ENCODE assay signal across 1 cellular context in the genomic region with DNA sequence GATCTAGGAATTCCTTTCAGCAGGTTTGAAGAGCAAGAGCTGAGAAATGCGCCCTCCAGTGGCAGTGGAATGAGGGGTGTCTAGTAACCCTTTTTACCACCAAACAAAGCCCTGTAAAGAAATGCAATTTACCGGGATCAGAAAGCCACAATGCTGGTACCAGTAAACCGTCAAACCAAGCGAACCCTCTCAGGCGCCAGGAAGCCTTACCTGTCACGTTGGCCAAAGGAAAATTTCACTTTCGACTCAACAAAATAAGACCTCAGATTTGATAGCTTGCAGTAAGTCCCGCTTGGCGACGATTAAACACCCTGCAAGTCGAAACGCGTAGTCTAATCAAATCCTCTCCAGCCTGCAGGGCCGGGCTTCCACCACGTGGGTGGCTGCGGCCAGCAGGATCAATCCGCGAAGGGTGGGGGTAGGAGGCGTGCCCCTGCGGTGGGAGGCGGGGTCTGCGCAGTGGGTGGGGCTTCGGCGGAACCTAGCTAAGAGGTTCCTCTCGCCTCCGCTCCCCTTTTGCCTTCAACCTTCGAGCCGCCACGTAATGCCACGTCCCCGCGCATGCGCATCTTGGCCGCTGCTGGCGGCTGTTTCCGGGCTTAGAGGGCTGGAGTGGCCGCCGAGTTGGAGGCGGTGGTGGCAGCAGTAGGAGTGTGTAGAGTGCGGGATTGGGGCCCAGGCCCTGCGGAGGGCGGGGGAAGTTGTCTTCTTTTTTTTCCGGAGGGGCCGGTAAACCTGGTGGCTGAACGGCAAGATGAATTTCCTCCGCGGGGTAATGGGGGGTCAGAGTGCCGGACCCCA.
A peak's percentile ranks its signal among the peaks of the same experiment; 100 is the strongest.
TF ChIP-seq lines count a peak whose summit lies in the region.

A gene with protein sequence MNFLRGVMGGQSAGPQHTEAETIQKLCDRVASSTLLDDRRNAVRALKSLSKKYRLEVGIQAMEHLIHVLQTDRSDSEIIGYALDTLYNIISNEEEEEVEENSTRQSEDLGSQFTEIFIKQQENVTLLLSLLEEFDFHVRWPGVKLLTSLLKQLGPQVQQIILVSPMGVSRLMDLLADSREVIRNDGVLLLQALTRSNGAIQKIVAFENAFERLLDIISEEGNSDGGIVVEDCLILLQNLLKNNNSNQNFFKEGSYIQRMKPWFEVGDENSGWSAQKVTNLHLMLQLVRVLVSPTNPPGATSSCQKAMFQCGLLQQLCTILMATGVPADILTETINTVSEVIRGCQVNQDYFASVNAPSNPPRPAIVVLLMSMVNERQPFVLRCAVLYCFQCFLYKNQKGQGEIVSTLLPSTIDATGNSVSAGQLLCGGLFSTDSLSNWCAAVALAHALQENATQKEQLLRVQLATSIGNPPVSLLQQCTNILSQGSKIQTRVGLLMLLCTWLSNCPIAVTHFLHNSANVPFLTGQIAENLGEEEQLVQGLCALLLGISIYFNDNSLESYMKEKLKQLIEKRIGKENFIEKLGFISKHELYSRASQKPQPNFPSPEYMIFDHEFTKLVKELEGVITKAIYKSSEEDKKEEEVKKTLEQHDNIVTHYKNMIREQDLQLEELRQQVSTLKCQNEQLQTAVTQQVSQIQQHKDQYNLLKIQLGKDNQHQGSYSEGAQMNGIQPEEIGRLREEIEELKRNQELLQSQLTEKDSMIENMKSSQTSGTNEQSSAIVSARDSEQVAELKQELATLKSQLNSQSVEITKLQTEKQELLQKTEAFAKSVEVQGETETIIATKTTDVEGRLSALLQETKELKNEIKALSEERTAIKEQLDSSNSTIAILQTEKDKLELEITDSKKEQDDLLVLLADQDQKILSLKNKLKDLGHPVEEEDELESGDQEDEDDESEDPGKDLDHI (plus strand): TSS at position 512 of the 801 bp plus-strand sequence. CDS start 243 bp downstream, at position 755.

TF ChIP-seq in HepG2, 621 proteins besides CTCF, POLR2A, EP300 and RAD21 (continued from another document and continues in another):
- TF ChIP-seq, protein P1, sequence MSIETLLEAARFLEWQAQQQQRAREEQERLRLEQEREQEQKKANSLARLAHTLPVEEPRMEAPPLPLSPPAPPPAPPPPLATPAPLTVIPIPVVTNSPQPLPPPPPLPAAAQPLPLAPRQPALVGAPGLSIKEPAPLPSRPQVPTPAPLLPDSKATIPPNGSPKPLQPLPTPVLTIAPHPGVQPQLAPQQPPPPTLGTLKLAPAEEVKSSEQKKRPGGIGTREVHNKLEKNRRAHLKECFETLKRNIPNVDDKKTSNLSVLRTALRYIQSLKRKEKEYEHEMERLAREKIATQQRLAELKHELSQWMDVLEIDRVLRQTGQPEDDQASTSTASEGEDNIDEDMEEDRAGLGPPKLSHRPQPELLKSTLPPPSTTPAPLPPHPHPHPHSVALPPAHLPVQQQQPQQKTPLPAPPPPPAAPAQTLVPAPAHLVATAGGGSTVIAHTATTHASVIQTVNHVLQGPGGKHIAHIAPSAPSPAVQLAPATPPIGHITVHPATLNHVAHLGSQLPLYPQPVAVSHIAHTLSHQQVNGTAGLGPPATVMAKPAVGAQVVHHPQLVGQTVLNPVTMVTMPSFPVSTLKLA (IDR thresholded peaks at IDR 0.05) = peak; percentile 89
- TF ChIP-seq, protein P2, sequence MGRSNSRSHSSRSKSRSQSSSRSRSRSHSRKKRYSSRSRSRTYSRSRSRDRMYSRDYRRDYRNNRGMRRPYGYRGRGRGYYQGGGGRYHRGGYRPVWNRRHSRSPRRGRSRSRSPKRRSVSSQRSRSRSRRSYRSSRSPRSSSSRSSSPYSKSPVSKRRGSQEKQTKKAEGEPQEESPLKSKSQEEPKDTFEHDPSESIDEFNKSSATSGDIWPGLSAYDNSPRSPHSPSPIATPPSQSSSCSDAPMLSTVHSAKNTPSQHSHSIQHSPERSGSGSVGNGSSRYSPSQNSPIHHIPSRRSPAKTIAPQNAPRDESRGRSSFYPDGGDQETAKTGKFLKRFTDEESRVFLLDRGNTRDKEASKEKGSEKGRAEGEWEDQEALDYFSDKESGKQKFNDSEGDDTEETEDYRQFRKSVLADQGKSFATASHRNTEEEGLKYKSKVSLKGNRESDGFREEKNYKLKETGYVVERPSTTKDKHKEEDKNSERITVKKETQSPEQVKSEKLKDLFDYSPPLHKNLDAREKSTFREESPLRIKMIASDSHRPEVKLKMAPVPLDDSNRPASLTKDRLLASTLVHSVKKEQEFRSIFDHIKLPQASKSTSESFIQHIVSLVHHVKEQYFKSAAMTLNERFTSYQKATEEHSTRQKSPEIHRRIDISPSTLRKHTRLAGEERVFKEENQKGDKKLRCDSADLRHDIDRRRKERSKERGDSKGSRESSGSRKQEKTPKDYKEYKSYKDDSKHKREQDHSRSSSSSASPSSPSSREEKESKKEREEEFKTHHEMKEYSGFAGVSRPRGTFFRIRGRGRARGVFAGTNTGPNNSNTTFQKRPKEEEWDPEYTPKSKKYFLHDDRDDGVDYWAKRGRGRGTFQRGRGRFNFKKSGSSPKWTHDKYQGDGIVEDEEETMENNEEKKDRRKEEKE (IDR thresholded peaks at IDR 0.05) = no peak
- TF ChIP-seq ZNF264 (CRISPR knock-in tag; IDR thresholded peaks at IDR 0.05) (no peak), MBNL3 (CRISPR knock-in tag; conservative IDR thresholded peaks at IDR 0.05) (no peak), ZNF44 (CRISPR knock-in tag; IDR thresholded peaks at IDR 0.05) (peak; percentile 50; the same call in 1 of the 2 replicates), SMYD3 (CRISPR knock-in tag; IDR thresholded peaks at IDR 0.05) (no peak), MED1 (CRISPR knock-in tag; IDR thresholded peaks at IDR 0.05) (peak; percentile 51; the same call in 1 of the 2 replicates), ZNF251 (CRISPR knock-in tag; IDR thresholded peaks at IDR 0.05) (0 out of 2 replicates have a peak, but pooled peaks have one; percentile 22), TRIM24 (CRISPR knock-in tag; IDR thresholded peaks at IDR 0.05) (no peak), PAX8 (CRISPR knock-in tag; IDR thresholded peaks at IDR 0.05; ENCODE audit: borderline replicate concordance) (no peak; the same call in 1 of the 2 replicates), SNRNP70 (IDR thresholded peaks at IDR 0.05; ENCODE audit: low read depth, low read length) (no peak), GFI1 (CRISPR knock-in tag; IDR thresholded peaks at IDR 0.05; ENCODE audit: borderline replicate concordance) (peak; percentile 42; the same call in 1 of the 2 replicates), FOXK2 (IDR thresholded peaks at IDR 0.05) (no peak), NCOR1 (IDR thresholded peaks at IDR 0.05; ENCODE audit: borderline replicate concordance, low read length) (peak; percentile 25; the same call in 1 of the 2 replicates), HCFC1 (IDR thresholded peaks at IDR 0.05; ENCODE audit: low read depth, low read length) (0 out of 2 replicates have a peak, but pooled peaks have one; percentile 5), BCL6 (CRISPR knock-in tag; IDR thresholded peaks at IDR 0.05) (peak; percentile 73), SMAD3 (CRISPR knock-in tag; IDR thresholded peaks at IDR 0.05) (0 out of 2 replicates have a peak, but pooled peaks have one; percentile 7), TBX2 (CRISPR knock-in tag; IDR thresholded peaks at IDR 0.05; ENCODE audit: borderline replicate concordance) (peak; percentile 60; the same call in 1 of the 2 replicates), TGIF2 (CRISPR knock-in tag; IDR thresholded peaks at IDR 0.05) (peak; percentile 95)
- TF ChIP-seq, protein P3, sequence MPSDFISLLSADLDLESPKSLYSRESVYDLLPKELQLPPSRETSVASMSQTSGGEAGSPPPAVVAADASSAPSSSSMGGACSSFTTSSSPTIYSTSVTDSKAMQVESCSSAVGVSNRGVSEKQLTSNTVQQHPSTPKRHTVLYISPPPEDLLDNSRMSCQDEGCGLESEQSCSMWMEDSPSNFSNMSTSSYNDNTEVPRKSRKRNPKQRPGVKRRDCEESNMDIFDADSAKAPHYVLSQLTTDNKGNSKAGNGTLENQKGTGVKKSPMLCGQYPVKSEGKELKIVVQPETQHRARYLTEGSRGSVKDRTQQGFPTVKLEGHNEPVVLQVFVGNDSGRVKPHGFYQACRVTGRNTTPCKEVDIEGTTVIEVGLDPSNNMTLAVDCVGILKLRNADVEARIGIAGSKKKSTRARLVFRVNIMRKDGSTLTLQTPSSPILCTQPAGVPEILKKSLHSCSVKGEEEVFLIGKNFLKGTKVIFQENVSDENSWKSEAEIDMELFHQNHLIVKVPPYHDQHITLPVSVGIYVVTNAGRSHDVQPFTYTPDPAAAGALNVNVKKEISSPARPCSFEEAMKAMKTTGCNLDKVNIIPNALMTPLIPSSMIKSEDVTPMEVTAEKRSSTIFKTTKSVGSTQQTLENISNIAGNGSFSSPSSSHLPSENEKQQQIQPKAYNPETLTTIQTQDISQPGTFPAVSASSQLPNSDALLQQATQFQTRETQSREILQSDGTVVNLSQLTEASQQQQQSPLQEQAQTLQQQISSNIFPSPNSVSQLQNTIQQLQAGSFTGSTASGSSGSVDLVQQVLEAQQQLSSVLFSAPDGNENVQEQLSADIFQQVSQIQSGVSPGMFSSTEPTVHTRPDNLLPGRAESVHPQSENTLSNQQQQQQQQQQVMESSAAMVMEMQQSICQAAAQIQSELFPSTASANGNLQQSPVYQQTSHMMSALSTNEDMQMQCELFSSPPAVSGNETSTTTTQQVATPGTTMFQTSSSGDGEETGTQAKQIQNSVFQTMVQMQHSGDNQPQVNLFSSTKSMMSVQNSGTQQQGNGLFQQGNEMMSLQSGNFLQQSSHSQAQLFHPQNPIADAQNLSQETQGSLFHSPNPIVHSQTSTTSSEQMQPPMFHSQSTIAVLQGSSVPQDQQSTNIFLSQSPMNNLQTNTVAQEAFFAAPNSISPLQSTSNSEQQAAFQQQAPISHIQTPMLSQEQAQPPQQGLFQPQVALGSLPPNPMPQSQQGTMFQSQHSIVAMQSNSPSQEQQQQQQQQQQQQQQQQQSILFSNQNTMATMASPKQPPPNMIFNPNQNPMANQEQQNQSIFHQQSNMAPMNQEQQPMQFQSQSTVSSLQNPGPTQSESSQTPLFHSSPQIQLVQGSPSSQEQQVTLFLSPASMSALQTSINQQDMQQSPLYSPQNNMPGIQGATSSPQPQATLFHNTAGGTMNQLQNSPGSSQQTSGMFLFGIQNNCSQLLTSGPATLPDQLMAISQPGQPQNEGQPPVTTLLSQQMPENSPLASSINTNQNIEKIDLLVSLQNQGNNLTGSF (CRISPR knock-in tag; IDR thresholded peaks at IDR 0.05) = peak; percentile 10; the same call in 1 of the 2 replicates
- TF ChIP-seq, protein P4, sequence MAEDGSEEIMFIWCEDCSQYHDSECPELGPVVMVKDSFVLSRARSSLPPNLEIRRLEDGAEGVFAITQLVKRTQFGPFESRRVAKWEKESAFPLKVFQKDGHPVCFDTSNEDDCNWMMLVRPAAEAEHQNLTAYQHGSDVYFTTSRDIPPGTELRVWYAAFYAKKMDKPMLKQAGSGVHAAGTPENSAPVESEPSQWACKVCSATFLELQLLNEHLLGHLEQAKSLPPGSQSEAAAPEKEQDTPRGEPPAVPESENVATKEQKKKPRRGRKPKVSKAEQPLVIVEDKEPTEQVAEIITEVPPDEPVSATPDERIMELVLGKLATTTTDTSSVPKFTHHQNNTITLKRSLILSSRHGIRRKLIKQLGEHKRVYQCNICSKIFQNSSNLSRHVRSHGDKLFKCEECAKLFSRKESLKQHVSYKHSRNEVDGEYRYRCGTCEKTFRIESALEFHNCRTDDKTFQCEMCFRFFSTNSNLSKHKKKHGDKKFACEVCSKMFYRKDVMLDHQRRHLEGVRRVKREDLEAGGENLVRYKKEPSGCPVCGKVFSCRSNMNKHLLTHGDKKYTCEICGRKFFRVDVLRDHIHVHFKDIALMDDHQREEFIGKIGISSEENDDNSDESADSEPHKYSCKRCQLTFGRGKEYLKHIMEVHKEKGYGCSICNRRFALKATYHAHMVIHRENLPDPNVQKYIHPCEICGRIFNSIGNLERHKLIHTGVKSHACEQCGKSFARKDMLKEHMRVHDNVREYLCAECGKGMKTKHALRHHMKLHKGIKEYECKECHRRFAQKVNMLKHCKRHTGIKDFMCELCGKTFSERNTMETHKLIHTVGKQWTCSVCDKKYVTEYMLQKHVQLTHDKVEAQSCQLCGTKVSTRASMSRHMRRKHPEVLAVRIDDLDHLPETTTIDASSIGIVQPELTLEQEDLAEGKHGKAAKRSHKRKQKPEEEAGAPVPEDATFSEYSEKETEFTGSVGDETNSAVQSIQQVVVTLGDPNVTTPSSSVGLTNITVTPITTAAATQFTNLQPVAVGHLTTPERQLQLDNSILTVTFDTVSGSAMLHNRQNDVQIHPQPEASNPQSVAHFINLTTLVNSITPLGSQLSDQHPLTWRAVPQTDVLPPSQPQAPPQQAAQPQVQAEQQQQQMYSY (CRISPR knock-in tag; IDR thresholded peaks at IDR 0.05) = no peak
- TF ChIP-seq, protein P5, sequence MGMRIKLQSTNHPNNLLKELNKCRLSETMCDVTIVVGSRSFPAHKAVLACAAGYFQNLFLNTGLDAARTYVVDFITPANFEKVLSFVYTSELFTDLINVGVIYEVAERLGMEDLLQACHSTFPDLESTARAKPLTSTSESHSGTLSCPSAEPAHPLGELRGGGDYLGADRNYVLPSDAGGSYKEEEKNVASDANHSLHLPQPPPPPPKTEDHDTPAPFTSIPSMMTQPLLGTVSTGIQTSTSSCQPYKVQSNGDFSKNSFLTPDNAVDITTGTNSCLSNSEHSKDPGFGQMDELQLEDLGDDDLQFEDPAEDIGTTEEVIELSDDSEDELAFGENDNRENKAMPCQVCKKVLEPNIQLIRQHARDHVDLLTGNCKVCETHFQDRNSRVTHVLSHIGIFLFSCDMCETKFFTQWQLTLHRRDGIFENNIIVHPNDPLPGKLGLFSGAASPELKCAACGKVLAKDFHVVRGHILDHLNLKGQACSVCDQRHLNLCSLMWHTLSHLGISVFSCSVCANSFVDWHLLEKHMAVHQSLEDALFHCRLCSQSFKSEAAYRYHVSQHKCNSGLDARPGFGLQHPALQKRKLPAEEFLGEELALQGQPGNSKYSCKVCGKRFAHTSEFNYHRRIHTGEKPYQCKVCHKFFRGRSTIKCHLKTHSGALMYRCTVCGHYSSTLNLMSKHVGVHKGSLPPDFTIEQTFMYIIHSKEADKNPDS (CRISPR knock-in tag; IDR thresholded peaks at IDR 0.05) = no peak
- TF ChIP-seq, protein P6, sequence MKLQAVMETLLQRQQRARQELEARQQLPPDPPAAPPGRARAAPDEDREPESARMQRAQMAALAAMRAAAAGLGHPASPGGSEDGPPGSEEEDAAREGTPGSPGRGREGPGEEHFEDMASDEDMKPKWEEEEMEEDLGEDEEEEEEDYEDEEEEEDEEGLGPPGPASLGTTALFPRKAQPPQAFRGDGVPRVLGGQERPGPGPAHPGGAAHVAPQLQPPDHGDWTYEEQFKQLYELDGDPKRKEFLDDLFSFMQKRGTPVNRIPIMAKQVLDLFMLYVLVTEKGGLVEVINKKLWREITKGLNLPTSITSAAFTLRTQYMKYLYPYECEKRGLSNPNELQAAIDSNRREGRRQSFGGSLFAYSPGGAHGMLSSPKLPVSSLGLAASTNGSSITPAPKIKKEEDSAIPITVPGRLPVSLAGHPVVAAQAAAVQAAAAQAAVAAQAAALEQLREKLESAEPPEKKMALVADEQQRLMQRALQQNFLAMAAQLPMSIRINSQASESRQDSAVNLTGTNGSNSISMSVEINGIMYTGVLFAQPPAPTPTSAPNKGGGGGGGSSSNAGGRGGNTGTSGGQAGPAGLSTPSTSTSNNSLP (IDR thresholded peaks at IDR 0.05; ENCODE audit: low read depth, low read length) = peak; percentile 87
- TF ChIP-seq, protein P7, sequence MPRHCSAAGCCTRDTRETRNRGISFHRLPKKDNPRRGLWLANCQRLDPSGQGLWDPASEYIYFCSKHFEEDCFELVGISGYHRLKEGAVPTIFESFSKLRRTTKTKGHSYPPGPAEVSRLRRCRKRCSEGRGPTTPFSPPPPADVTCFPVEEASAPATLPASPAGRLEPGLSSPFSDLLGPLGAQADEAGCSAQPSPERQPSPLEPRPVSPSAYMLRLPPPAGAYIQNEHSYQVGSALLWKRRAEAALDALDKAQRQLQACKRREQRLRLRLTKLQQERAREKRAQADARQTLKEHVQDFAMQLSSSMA (CRISPR knock-in tag; IDR thresholded peaks at IDR 0.05) = no peak
- TF ChIP-seq, protein P8, sequence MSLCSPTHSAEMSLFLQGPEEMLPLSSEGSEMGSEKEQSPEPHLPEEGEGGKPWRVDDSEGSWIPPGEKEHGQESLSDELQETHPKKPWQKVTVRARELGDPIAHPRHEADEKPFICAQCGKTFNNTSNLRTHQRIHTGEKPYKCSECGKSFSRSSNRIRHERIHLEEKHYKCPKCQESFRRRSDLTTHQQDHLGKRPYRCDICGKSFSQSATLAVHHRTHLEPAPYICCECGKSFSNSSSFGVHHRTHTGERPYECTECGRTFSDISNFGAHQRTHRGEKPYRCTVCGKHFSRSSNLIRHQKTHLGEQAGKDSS (CRISPR knock-in tag; IDR thresholded peaks at IDR 0.05; ENCODE audit: borderline replicate concordance, low read depth) = 0 out of 2 replicates have a peak, but pooled peaks have one; percentile 61
